21 cellular contexts compared by ENCODE assay signal in the genomic region with DNA sequence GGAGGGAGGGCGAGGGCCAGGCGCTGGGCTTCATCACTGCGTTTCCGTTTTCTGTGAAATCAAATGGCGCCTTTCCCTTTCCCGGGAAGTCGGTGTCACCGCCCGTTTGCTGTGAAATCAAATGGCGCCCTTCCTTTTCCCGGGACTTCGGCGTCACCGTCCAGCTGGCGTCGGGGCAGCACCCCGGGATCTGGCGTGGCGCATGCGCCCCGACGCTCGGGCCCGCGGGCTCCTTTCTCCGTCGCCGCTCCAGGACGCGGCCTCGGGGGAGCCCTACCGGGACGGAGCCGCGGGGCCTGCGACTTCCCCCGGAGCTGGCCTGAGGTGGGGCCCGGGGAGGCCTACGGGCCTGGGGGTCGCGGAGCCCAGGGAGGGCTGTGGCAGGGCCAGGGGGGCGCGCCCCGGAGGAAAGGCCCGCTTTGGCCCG. TPM values are rescaled to one million over a fixed set of nuclear protein-coding genes. Genes with fewer than 3 reads are reported as not detected.
DNase-seq lines count a peak whose midpoint lies in the region; TF ChIP-seq lines count a peak whose summit lies in the region.
"Had no signal": no experiment of that assay in that cellular context is flagged by ENCODE, and none has a peak within 500 bp of the region (broad histone marks: within the 10 kb centered on the region; RNA-seq: fewer than 3 reads in every experiment).

TSS of gene FAM228A (plus strand) at position 203 of the 427 bp plus-strand sequence. CDS start 428 bp downstream, outside the sequence.

- TF ChIP-seq CTCF in AG10803 (conservative IDR thresholded peaks at IDR 0.05; ENCODE audit: low read length) = no peak
- no peak for TF ChIP-seq CTCF in esophagus muscularis mucosa (IDR thresholded peaks at IDR 0.05)
- no peak for TF ChIP-seq CTCF in thyroid gland (IDR thresholded peaks at IDR 0.05)

- TF ChIP-seq EP300 in esophagus muscularis mucosa (IDR thresholded peaks at IDR 0.05) = no peak

- TF ChIP-seq POLR2A in esophagus muscularis mucosa (IDR thresholded peaks at IDR 0.05; ENCODE audit: low read depth) = no peak
- no peak for TF ChIP-seq POLR2A in thyroid gland (IDR thresholded peaks at IDR 0.05)

- H3K27me3 ChIP-seq in MG63 = no peaks in the 10 kb centered on the region
- H3K27me3 ChIP-seq in esophagus muscularis mucosa = peaks cover 0 to 8% (median 0%) of the 10 kb centered on the region in 4 donors
- H3K27me3 ChIP-seq in muscle layer of duodenum (ENCODE audit: low read depth, low read length) = no peaks in the 10 kb centered on the region
- H3K27me3 ChIP-seq in thyroid gland = no peaks in the 10 kb centered on the region
- H3K27me3 ChIP-seq: vagina had no signal

- H3K4me3 ChIP-seq in AG10803 (ENCODE audit: low read length) (peak within 1 kb of the TSS; percentile 53), MG63 (peak within 1 kb of the TSS; percentile 32), esophagus muscularis mucosa (peak within 1 kb of the TSS in 3 of 4 donors; percentile 21 to 36 (median 26)), muscle layer of duodenum (ENCODE audit: low read depth in 1 of 2, low read length in 2 of 2) (peak within 1 kb of the TSS; percentile 31 to 48), thyroid gland (replicated peaks in 1 of 3) (no peak within 1 kb of the TSS)
- H3K4me3 ChIP-seq: mucosa of descending colon, vagina had no signal

- H3K9me3 ChIP-seq in MG63 (no peaks in the 10 kb centered on the region), esophagus muscularis mucosa (peaks cover 0 to 5% (median 0%) of the 10 kb centered on the region in 4 donors), muscle layer of duodenum (ENCODE audit: control insufficient read depth in 1 of 2, low read length in 2 of 2) (no peaks in the 10 kb centered on the region), thyroid gland (no peaks in the 10 kb centered on the region)
- H3K9me3 ChIP-seq: mucosa of descending colon, vagina had no signal

- intact Hi-C loops in esophagus muscularis mucosa (cut with DNase I) = no loop called here
- intact Hi-C loops in thyroid gland (cut with DNase I) = no loop called here

- DNase-seq in AG10803 (ENCODE audit: low read depth) = no peak
- no peak for DNase-seq in MG63
- DNase-seq in esophagus muscularis mucosa (ENCODE audit: extremely low spot score) = no peak
- DNase-seq in RKO (ENCODE audit: low spot score) = no peak
- no peak for DNase-seq in midbrain (lab: John Stamatoyannopoulos, UW)
- DNase-seq in thyroid gland = no peak
- no peak for DNase-seq in OCI-M2 (lab: John Stamatoyannopoulos, UW; ENCODE audit: unreplicated experiment)
- DNase-seq: activated B cell treated with CpG ODN at 0.5 μM for 24 hours; activated CD8-positive, alpha-beta T cell treated with anti-CD3 and anti-CD28 coated beads, Interleukin-2, amount 10 ng/mL, durations not matched to agents 7 days and 5 days; activated T-cell treated with anti-CD3 and anti-CD28 coated beads, Interleukin-2, amount 50 U/mL, for 72 hours; AML-193; COR-L47; hypothalamus; mucosa of descending colon; NCI-H1092; NCI-H2081 treated with DMSO at 0.1 percent for 48 hours; stimulated activated naive CD4-positive, alpha-beta T cell treated with Interleukin-2 at 50 U/mL for 16 hours; T-helper 17 cell had no signal

- H3K4me1 ChIP-seq in esophagus muscularis mucosa (peaks cover 0 to 7% (median 2%) of the 10 kb centered on the region in 4 donors), muscle layer of duodenum (ENCODE audit: control insufficient read depth in 1 of 2, insufficient read depth in 2 of 2, low read length in 2 of 2) (no peaks in the 10 kb centered on the region), thyroid gland (no peaks in the 10 kb centered on the region)
- H3K4me1 ChIP-seq: vagina had no signal

- 82% methylated on average over 2 of the region's 46 CpGs for WGBS in esophagus muscularis mucosa
- whole genome bisulfite sequencing in thyroid gland, 2 donors = 23 to 34% methylated on average over 17 to 20 of the region's 46 CpGs

- H3K36me3 ChIP-seq in MG63 (no peaks in the 10 kb centered on the region), esophagus muscularis mucosa (no peaks in the 10 kb centered on the region), muscle layer of duodenum (ENCODE audit: control insufficient read depth in 1 of 2, insufficient read depth in 2 of 2, low read length in 2 of 2) (no peaks in the 10 kb centered on the region), thyroid gland (no peaks in the 10 kb centered on the region)
- H3K36me3 ChIP-seq: vagina had no signal

- no peak within 1 kb of the TSS for H3K27ac ChIP-seq in esophagus muscularis mucosa (replicated peaks in 1 of 4)
- peak within 1 kb of the TSS; percentile 51 for H3K27ac ChIP-seq in muscle layer of duodenum (ENCODE audit: low read length)
- H3K27ac ChIP-seq in thyroid gland = no peak within 1 kb of the TSS
- H3K27ac ChIP-seq: vagina had no signal

RNA-seq across cellular contexts. Expression of gene FAM228A, which starts in this region (rescaled TPM):
- total RNA-seq in MG63 (2014; rRNA removed; shearing (Covaris generic); ENCODE audit: low replicate concordance) = not detected in 2 replicates
- total RNA-seq in esophagus muscularis mucosa = 1 to 10 TPM; 1.1 to 3.3 (median 2.6) TPM
- 1 to 10 TPM; 1.3 to 2.0 (median 1.8) TPM for total RNA-seq in thyroid gland
- total RNA-seq: activated B cell treated with CpG ODN at 0.5 μM for 24 hours; activated CD8-positive, alpha-beta T cell treated with anti-CD3 and anti-CD28 coated beads, Interleukin-2, amount 10 ng/mL, durations not matched to agents 7 days and 5 days; NCI-H460 had no signal

Comparison
In these comparisons a context has a peak if more than half of its experiments do, and no peak if none do; other contexts are left out.
1. H3K4me3 ChIP-seq: peak in AG10803 (single experiment), MG63 (single experiment), esophagus muscularis mucosa (3 of 4) and muscle layer of duodenum (2 of 2); none in thyroid gland (0 of 3).